ENCODE assay signal across 8 cellular contexts in the genomic region with DNA sequence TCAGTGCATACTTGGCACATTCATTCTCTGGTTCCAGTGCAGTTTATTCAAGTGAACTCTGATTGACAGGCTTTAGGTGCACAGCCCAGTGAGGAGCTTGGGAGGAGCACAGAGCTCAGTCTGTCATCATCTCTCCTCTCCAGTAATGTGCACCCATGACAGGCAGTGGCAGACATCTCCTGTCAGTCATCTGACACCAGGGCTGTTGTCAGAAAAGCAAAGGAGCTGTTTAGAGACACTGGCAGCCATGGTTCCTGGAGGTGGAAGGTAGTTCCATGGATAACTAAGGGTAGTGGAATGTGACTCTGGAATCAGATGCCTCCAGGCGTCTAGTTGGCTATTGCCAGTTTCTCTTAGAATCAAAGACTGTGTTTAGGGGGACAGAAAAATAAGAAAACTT.
"Had no signal": no experiment of that assay in that cellular context is flagged by ENCODE, and none has a peak within 500 bp of the region (broad histone marks: within the 10 kb centered on the region; RNA-seq: fewer than 3 reads in every experiment).

No MANE protein-coding gene starts in this region.

- H3K27ac ChIP-seq: GM23248 had no signal

- DNase-seq: GM23248, GOT3, H7, HFFc6, IMR-90, KG1 had no signal

- ATAC-seq: HCT116, K562 had no signal
